Comparison of ENCODE assay signal across 8 cellular contexts in genomic region chr9:125143377-125144090, GRCh38. TPM values are rescaled to one million over a fixed set of nuclear protein-coding genes. Genes with fewer than 3 reads are reported as not detected.
DNase-seq lines count a peak whose midpoint lies in the region; ATAC-seq and TF ChIP-seq lines count a peak whose summit lies in the region.

Gene SCAI (minus strand): TSS chr9:125143528. CDS start chr9:125143437, 91 bp downstream.

- peak within 1 kb of the TSS; percentile 78 for H3K4me3 ChIP-seq in Jurkat, Clone E6-1 (ENCODE audit: low read length)
- peak within 1 kb of the TSS; percentile 75 for H3K4me3 ChIP-seq in PC-3 (ENCODE audit: low read length)
- peak within 1 kb of the TSS; percentile 80 to 96 (median 86) for H3K4me3 ChIP-seq in esophagus muscularis mucosa

- WGBS in esophagus muscularis mucosa: 3% methylated on average over 12 of the region's 46 CpGs

- no peaks in the 10 kb centered on the region for H3K27me3 ChIP-seq in PC-3 (ENCODE audit: low read length)
- no peaks in the 10 kb centered on the region for H3K27me3 ChIP-seq in esophagus muscularis mucosa

- no peaks in the 10 kb centered on the region for H3K9me2 ChIP-seq in PC-3 (replicated peaks; ENCODE audit: low read length)

- TF ChIP-seq POLR2A in esophagus muscularis mucosa (IDR thresholded peaks at IDR 0.05; ENCODE audit: low read depth): no peak

- BruUV-seq in PC-3 (replicated peaks; lab: Mats Ljungman, UMichigan): no TSS peak

- TF ChIP-seq CTCF in PC-3 (conservative IDR thresholded peaks at IDR 0.05; ENCODE audit: low read depth, low read length) (peak; percentile 82), esophagus muscularis mucosa (IDR thresholded peaks at IDR 0.05) (peak in 2 of 3 experiments; percentile 99)

- H3K4me2 ChIP-seq in PC-3 (ENCODE audit: low read length): peak within 1 kb of the TSS; percentile 89

- peaks cover 11% of the 10 kb centered on the region; the same call in 1 of the 2 replicates for H3K79me2 ChIP-seq in PC-3 (ENCODE audit: low read length)

- H3K9me3 ChIP-seq in PC-3 (ENCODE audit: low read length) (no peaks in the 10 kb centered on the region), esophagus muscularis mucosa (no peaks in the 10 kb centered on the region)

- H3K4me1 ChIP-seq in PC-3 (ENCODE audit: insufficient read depth, low read length) (no peaks in the 10 kb centered on the region), esophagus muscularis mucosa (peaks cover 5 to 31% (median 30%) of the 10 kb centered on the region in 4 donors)

- H3K9ac ChIP-seq in PC-3 (ENCODE audit: low read length): peak within 1 kb of the TSS; percentile 29; the same call in 1 of the 2 replicates

- CTCF ChIA-PET in PC-3 (lab: Charles Lee): no interaction called here

- POLR2A ChIA-PET in PC-3 (lab: Charles Lee; ENCODE audit: unreplicated experiment): interaction anchor here (0.6 kb wide), 1 partner anchor 100 kb away, joined by 4 read pairs; no protein-coding TSS in a partner anchor

- peak; percentile 99 for DNase-seq in DMS53 treated with DMSO at 0.1 percent for 48 hours (lab: John Stamatoyannopoulos, UW; ENCODE audit: unreplicated experiment)
- peak; percentile 99 for DNase-seq in Jurkat, Clone E6-1 (ENCODE audit: low read depth, low spot score)
- DNase-seq in PC-3: peak; percentile 97
- peak; percentile 96 for DNase-seq in activated T-cell treated with anti-CD3 and anti-CD28 coated beads, Interleukin-2, amount 50 U/mL, for 1 hour
- DNase-seq in esophagus muscularis mucosa (ENCODE audit: extremely low spot score): peak; percentile 100
- DNase-seq in myocyte (ENCODE audit: low read depth): peak; percentile 99
- peak; percentile 95 to 99 for DNase-seq in stimulated activated CD8-positive, alpha-beta memory T cell treated with anti-CD3 and anti-CD28 coated beads, Interleukin-7, amount 100 ng/mL, for 48 hours (ENCODE audit: extremely low read depth in 1 of 2, low read depth in 1 of 2)

- ATAC-seq in GM21619 (IDR thresholded peaks at IDR 0.05; ENCODE audit: unreplicated experiment) (peak; percentile 98), PC-3 (peak; percentile 99)

- H2AFZ ChIP-seq in PC-3 (ENCODE audit: low read length): peak within 1 kb of the TSS; percentile 75

- no peaks in the 10 kb centered on the region for H3F3A ChIP-seq in PC-3 (ENCODE audit: low read length, unreplicated experiment)

- H3K27ac ChIP-seq in PC-3 (ENCODE audit: low read length) (no peak within 1 kb of the TSS), esophagus muscularis mucosa (replicated peaks in 1 of 4) (peak within 1 kb of the TSS; percentile 70 to 88 (median 84))

- H3K36me3 ChIP-seq in PC-3 (ENCODE audit: low read depth, low read length): no peaks in the 10 kb centered on the region; the same call in 1 of the 2 replicates
- peaks cover 0 to 3% (median 0%) of the 10 kb centered on the region in 4 donors for H3K36me3 ChIP-seq in esophagus muscularis mucosa

- intact Hi-C loops in PC-3 (cut with micrococcal nuclease): loop anchor here (2.0 to 5.0 kb wide), 2 partner anchors 36 to 203 kb away; partner anchors contain the start of gene GOLGA1
- intact Hi-C loops in esophagus muscularis mucosa (cut with DNase I): loop anchor here (2.0 to 10.0 kb wide), 5 partner anchors 79 to 371 kb away; partner anchors contain the start of genes GOLGA1, HSPA5, NR6A1 and WDR38

- no peak for TF ChIP-seq EP300 in esophagus muscularis mucosa (IDR thresholded peaks at IDR 0.05)

- H4K20me1 ChIP-seq in PC-3 (ENCODE audit: low read length): no peaks in the 10 kb centered on the region

RNA-seq across cellular contexts. Expression of gene SCAI, which starts in this region (rescaled TPM):
- 4.8 TPM for polyA plus RNA-seq in Jurkat, Clone E6-1 (2012; ENCODE audit: insufficient read depth, insufficient read length)
- total RNA-seq in PC-3 (2014; rRNA removed) (4.4 and 5.2 TPM in 2 replicates), esophagus muscularis mucosa (10 to 100 TPM in 1 of 4 donors, 1 to 10 TPM in 3; 5.6 to 10.4 (median 7.8) TPM), myocyte (7.5 and 12.5 TPM in 2 replicates)
- polyA plus RNA-seq in myocyte (2012): 3.1 TPM
